Comparison of ENCODE assay signal across 1 cellular context in the genomic region with DNA sequence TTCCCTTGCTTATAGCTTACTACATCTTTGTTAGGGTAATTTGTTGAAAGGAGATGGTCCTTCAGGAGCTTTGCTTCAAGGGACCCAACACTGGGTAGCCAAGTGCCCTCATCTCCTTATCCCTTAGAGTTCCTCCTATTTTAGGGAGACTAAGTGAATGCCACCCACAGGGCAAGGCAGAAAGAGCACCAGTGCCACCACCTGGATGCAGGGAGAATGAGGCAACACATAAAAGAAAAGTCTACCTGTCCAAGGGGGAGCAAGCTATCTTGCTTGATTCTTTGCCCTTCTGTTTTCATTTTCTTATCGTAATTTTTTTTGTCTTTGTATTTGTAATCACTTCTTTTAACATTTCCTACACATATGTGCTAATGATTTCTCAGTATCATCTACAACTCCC.
TF ChIP-seq lines count a peak whose summit lies in the region.

No MANE protein-coding gene starts in this region.

TF ChIP-seq in H1, 55 proteins besides CTCF, POLR2A, EP300 and RAD21 (continued from another document):
- TF ChIP-seq, protein P1, sequence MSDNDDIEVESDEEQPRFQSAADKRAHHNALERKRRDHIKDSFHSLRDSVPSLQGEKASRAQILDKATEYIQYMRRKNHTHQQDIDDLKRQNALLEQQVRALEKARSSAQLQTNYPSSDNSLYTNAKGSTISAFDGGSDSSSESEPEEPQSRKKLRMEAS (IDR thresholded peaks at IDR 0.05), result no peak
- TF ChIP-seq, protein P2, sequence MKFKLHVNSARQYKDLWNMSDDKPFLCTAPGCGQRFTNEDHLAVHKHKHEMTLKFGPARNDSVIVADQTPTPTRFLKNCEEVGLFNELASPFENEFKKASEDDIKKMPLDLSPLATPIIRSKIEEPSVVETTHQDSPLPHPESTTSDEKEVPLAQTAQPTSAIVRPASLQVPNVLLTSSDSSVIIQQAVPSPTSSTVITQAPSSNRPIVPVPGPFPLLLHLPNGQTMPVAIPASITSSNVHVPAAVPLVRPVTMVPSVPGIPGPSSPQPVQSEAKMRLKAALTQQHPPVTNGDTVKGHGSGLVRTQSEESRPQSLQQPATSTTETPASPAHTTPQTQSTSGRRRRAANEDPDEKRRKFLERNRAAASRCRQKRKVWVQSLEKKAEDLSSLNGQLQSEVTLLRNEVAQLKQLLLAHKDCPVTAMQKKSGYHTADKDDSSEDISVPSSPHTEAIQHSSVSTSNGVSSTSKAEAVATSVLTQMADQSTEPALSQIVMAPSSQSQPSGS (IDR thresholded peaks at IDR 0.05; ENCODE audit: low read length), result no peak
- TF ChIP-seq SAP30 (IDR thresholded peaks at IDR 0.05; ENCODE audit: insufficient read depth, insufficient replicate concordance, low read length) (no peak), MAFK (IDR thresholded peaks at IDR 0.05; ENCODE audit: low read depth, low read length) (no peak), SIX5 (IDR thresholded peaks at IDR 0.05; ENCODE audit: low read depth, low read length) (no peak), TBP (IDR thresholded peaks at IDR 0.05; ENCODE audit: low read depth, low read length) (no peak), CBX5 (IDR thresholded peaks at IDR 0.05; ENCODE audit: low read depth, low read length) (no peak), GTF2F1 (IDR thresholded peaks at IDR 0.05; ENCODE audit: borderline replicate concordance, low read depth, low read length) (no peak)
TF ChIP-seq in H1: peak in this region for 0.
